ENCODE assay signal across 17 cellular contexts in genomic region chr10:101972761-101973160, GRCh38.
DNase-seq lines count a peak whose midpoint lies in the region; ATAC-seq and TF ChIP-seq lines count a peak whose summit lies in the region.
"Had no signal": no experiment of that assay in that cellular context is flagged by ENCODE, and none has a peak within 500 bp of the region (broad histone marks: within the 10 kb centered on the region; RNA-seq: fewer than 3 reads in every experiment).

No MANE protein-coding gene starts in this region.

- no peaks in the 10 kb centered on the region for H3K36me3 Mint-ChIP-seq in natural killer cell

- TF ChIP-seq POLR2A in adrenal gland (IDR thresholded peaks at IDR 0.05): no peak

- H3K9ac ChIP-seq in SK-N-SH (no peak overlapping the region), Karpas-422 (ENCODE audit: low read length) (no peak overlapping the region)

- no peaks in the 10 kb centered on the region for H3K9me3 ChIP-seq in SK-N-SH
- no peaks in the 10 kb centered on the region for H3K9me3 ChIP-seq in Karpas-422 (ENCODE audit: low read length)
- no peaks in the 10 kb centered on the region for H3K9me3 ChIP-seq in adrenal gland (replicated peaks in 1 of 3)
- H3K9me3 ChIP-seq in tibial artery: no peaks in the 10 kb centered on the region
- H3K9me3 ChIP-seq: psoas muscle had no signal

- H2AFZ ChIP-seq in SK-N-SH (ENCODE audit: low read depth) (no peak overlapping the region), Karpas-422 (ENCODE audit: low read length) (no peak overlapping the region)

- H3F3A ChIP-seq in SK-N-SH (replicated peaks; ENCODE audit: insufficient read depth): peaks cover 12% of the 10 kb centered on the region

- H3K79me2 ChIP-seq in SK-N-SH (ENCODE audit: insufficient read depth): no peaks in the 10 kb centered on the region
- no peaks in the 10 kb centered on the region for H3K79me2 ChIP-seq in Karpas-422 (ENCODE audit: low read length)

- no peak overlapping the region for H3K4me2 ChIP-seq in SK-N-SH
- peak overlapping the region; percentile 50 for H3K4me2 ChIP-seq in Karpas-422 (ENCODE audit: low read depth, low read length, poor library complexity, severe bottlenecking)

- H3K4me1 ChIP-seq in SK-N-SH (ENCODE audit: control insufficient read depth in 1 of 2, insufficient read depth in 2 of 2, low read depth in 1 of 2, low read length in 1 of 2) (peaks cover 0 to 16% of the 10 kb centered on the region in 2 experiments; a peak in 3 of 4 replicates), Karpas-422 (ENCODE audit: low read length) (peaks cover 68% of the 10 kb centered on the region), adrenal gland (replicated peaks in 1 of 2) (peaks cover 0 to 38% of the 10 kb centered on the region in 2 donors), tibial artery (peaks cover 0 to 8% (median 0%) of the 10 kb centered on the region in 4 donors)

- peak overlapping the region; percentile 80 to 92 for H3K27ac Mint-ChIP-seq in natural killer cell

- H3K9me3 Mint-ChIP-seq in natural killer cell: no peaks in the 10 kb centered on the region
- H3K9me3 Mint-ChIP-seq: activated CD8-positive, alpha-beta T cell treated with anti-CD3 and anti-CD28 coated beads for 36 hours; CD8-positive, alpha-beta T cell had no signal

- H3K4me3 Mint-ChIP-seq in natural killer cell: peak overlapping the region; percentile 70

- no peak for TF ChIP-seq CTCF in SK-N-SH (IDR thresholded peaks at IDR 0.05)
- TF ChIP-seq CTCF in adrenal gland (IDR thresholded peaks at IDR 0.05): no peak
- TF ChIP-seq CTCF in natural killer cell (IDR thresholded peaks at IDR 0.05): no peak
- TF ChIP-seq CTCF in tibial artery (IDR thresholded peaks at IDR 0.05): no peak

- H3K4me3 ChIP-seq in SK-N-SH (ENCODE audit: low read depth in 2 of 2, low read length in 1 of 2): no peak overlapping the region
- H3K4me3 ChIP-seq in Karpas-422 (ENCODE audit: low read length): no peak overlapping the region
- H3K4me3 ChIP-seq in adrenal gland: no peak overlapping the region
- H3K4me3 ChIP-seq in tibial artery: no peak overlapping the region
- H3K4me3 ChIP-seq: psoas muscle had no signal

- H3K4me1 Mint-ChIP-seq in natural killer cell: peaks cover 11 to 12% of the 10 kb centered on the region in 2 donors

- DNase-seq in SK-N-SH (no peak), Karpas-422 (no peak), adrenal gland (peak in 2 of 7 donors; percentile 30 to 44), natural killer cell (no peak), tibial artery (no peak)
- no peak for DNase-seq in stimulated activated CD4-positive, alpha-beta T cell treated with anti-CD3 and anti-CD28 coated beads, Interleukin-2, amount 100 ng/mL, for 24 hours
- DNase-seq: 8988T; activated CD8-positive, alpha-beta T cell treated with anti-CD3 and anti-CD28 coated beads for 36 hours; activated effector memory CD4-positive, alpha-beta T cell treated with anti-CD3 and anti-CD28 coated beads, Interleukin-2, amount 50 U/mL, for 16 hours; CD8-positive, alpha-beta T cell; naive thymus-derived CD8-positive, alpha-beta T cell; NCI-H2171 treated with DMSO at 0.1 percent for 48 hours; psoas muscle; SIG-M5; T1000 had no signal

- POLR2A ChIA-PET in SK-N-SH (lab: Yijun Ruan, JAX): no interaction called here

- no peak for ATAC-seq in SK-N-SH treated with all-trans-retinoic acid at 6 μM for 48 hours
- no peak for ATAC-seq in natural killer cell
- ATAC-seq in HG03095 (IDR thresholded peaks at IDR 0.05; ENCODE audit: unreplicated experiment): no peak
- ATAC-seq: CD8-positive, alpha-beta T cell; naive thymus-derived CD8-positive, alpha-beta T cell had no signal

- WGBS in SK-N-SH (ENCODE audit: low lambda C conversion rate): 85% methylated on average over 9 of the region's 9 CpGs
- WGBS in adrenal gland, 4 donors: 45 to 63% (median 54%) methylated on average over 9 of the region's 9 CpGs

- intact Hi-C loops in adrenal gland (cut with DNase I): no loop called here
- intact Hi-C loops in natural killer cell (cut with micrococcal nuclease): no loop called here
- intact Hi-C loops in tibial artery (cut with DNase I; ENCODE audit: low total_unique reads): no loop called here

- H3K36me3 ChIP-seq in SK-N-SH (replicated peaks in 1 of 2; ENCODE audit: control insufficient read depth in 1 of 2, insufficient read depth in 2 of 2, low read length in 1 of 2) (peaks cover 25 to 31% of the 10 kb centered on the region in 2 experiments), Karpas-422 (ENCODE audit: insufficient read depth, low read length) (no peaks in the 10 kb centered on the region), adrenal gland (replicated peaks in 1 of 2) (peaks cover 0 to 8% of the 10 kb centered on the region in 2 donors), tibial artery (peaks cover 14 to 72% (median 36%) of the 10 kb centered on the region in 3 donors)

- TF ChIP-seq RAD21 in SK-N-SH (IDR thresholded peaks at IDR 0.05; ENCODE audit: low read length): no peak

- CTCF ChIA-PET in SK-N-SH (lab: Yijun Ruan, JAX): interaction anchor here (1.1 to 2.3 kb wide), 3 partner anchors 36 to 137 kb away, joined by 3 to 7 read pairs (median 5); partner anchors contain the start of gene KCNIP2

- no peaks in the 10 kb centered on the region for H3K27me3 ChIP-seq in SK-N-SH (ENCODE audit: insufficient read depth)
- no peaks in the 10 kb centered on the region for H3K27me3 ChIP-seq in Karpas-422 (ENCODE audit: low read length)
- no peaks in the 10 kb centered on the region for H3K27me3 ChIP-seq in adrenal gland
- no peaks in the 10 kb centered on the region for H3K27me3 ChIP-seq in tibial artery

- no peaks in the 10 kb centered on the region for H3K9me2 ChIP-seq in SK-N-SH
- H3K9me2 ChIP-seq in Karpas-422 (replicated peaks; ENCODE audit: insufficient read depth, low read length): no peaks in the 10 kb centered on the region

- H4K20me1 ChIP-seq in SK-N-SH (ENCODE audit: insufficient read depth) (no peaks in the 10 kb centered on the region), Karpas-422 (ENCODE audit: insufficient read depth, low read depth, low read length) (no peaks in the 10 kb centered on the region)

- no peak for TF ChIP-seq EP300 in SK-N-SH (IDR thresholded peaks at IDR 0.05; ENCODE audit: borderline replicate concordance in 1 of 2, low read depth in 1 of 2, low read length in 1 of 2)

- H3K27ac ChIP-seq in SK-N-SH (ENCODE audit: low read depth in 2 of 2, low read length in 1 of 2): no peak overlapping the region
- 0 out of 2 replicates have a peak overlapping the region, but pooled peaks have one; percentile 73 for H3K27ac ChIP-seq in Karpas-422 (ENCODE audit: low read length)
- H3K27ac ChIP-seq in adrenal gland: peak overlapping the region in 3 of 5 donors; percentile 12 to 58 (median 18)
- H3K27ac ChIP-seq in tibial artery: no peak overlapping the region
- H3K27ac ChIP-seq: psoas muscle had no signal

- H3K27me3 Mint-ChIP-seq in natural killer cell (ENCODE audit: low read depth in 2 of 2): no peaks in the 10 kb centered on the region
- H3K27me3 Mint-ChIP-seq: activated CD8-positive, alpha-beta T cell treated with anti-CD3 and anti-CD28 coated beads for 36 hours; naive thymus-derived CD8-positive, alpha-beta T cell had no signal

TF ChIP-seq in SK-N-SH, 30 proteins besides CTCF, POLR2A, EP300 and RAD21 (continues in another document):
- TF ChIP-seq RFX5 (IDR thresholded peaks at IDR 0.05; ENCODE audit: low read length): no peak
- no peak for TF ChIP-seq TCF12 (IDR thresholded peaks at IDR 0.05)
- TF ChIP-seq YY1 (IDR thresholded peaks at IDR 0.05; ENCODE audit: low read depth): no peak
- TF ChIP-seq, protein P1, sequence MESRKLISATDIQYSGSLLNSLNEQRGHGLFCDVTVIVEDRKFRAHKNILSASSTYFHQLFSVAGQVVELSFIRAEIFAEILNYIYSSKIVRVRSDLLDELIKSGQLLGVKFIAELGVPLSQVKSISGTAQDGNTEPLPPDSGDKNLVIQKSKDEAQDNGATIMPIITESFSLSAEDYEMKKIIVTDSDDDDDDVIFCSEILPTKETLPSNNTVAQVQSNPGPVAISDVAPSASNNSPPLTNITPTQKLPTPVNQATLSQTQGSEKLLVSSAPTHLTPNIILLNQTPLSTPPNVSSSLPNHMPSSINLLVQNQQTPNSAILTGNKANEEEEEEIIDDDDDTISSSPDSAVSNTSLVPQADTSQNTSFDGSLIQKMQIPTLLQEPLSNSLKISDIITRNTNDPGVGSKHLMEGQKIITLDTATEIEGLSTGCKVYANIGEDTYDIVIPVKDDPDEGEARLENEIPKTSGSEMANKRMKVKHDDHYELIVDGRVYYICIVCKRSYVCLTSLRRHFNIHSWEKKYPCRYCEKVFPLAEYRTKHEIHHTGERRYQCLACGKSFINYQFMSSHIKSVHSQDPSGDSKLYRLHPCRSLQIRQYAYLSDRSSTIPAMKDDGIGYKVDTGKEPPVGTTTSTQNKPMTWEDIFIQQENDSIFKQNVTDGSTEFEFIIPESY (IDR thresholded peaks at IDR 0.05; ENCODE audit: borderline replicate concordance, low read depth): no peak

TF ChIP-seq in SK-N-SH treated with all-trans-retinoic acid at 6 μM for 48 hours, 23 proteins besides CTCF, POLR2A, EP300 and RAD21 (continues in another document):
- TF ChIP-seq ISL1 (CRISPR knock-in tag; IDR thresholded peaks at IDR 0.05) (no peak), ESRRG (CRISPR knock-in tag; IDR thresholded peaks at IDR 0.05) (no peak), CSRNP3 (CRISPR knock-in tag; IDR thresholded peaks at IDR 0.05) (no peak), TOX (CRISPR knock-in tag; IDR thresholded peaks at IDR 0.05; ENCODE audit: borderline replicate concordance) (no peak), ZC3H10 (CRISPR knock-in tag; IDR thresholded peaks at IDR 0.05) (no peak), SNAI2 (CRISPR knock-in tag; IDR thresholded peaks at IDR 0.05) (no peak), CSDC2 (CRISPR knock-in tag; IDR thresholded peaks at IDR 0.05) (no peak), ZNF70 (CRISPR knock-in tag; IDR thresholded peaks at IDR 0.05) (no peak), ZNF8 (CRISPR knock-in tag; IDR thresholded peaks at IDR 0.05) (no peak), ZNF565 (CRISPR knock-in tag; conservative IDR thresholded peaks at IDR 0.05; ENCODE audit: low read depth) (no peak)

Comparison
In these comparisons a context has a peak if more than half of its experiments do, and no peak if none do; other contexts are left out.
1. H3K27ac ChIP-seq: peak in Karpas-422 (single experiment) and adrenal gland (3 of 5); none in SK-N-SH (0 of 2) and tibial artery (0 of 2).